In genomic region chr14:71720978-71721624, GRCh38 we compare ENCODE assay signal across 8 cellular contexts.
DNase-seq lines count a peak whose midpoint lies in the region; ATAC-seq, FAIRE-seq and TF ChIP-seq lines count a peak whose summit lies in the region.

No MANE protein-coding gene starts in this region.

- POLR2A ChIA-PET in A549 (lab: Yijun Ruan, JAX), result no interaction called here

- H3K4me3 ChIP-seq in A549 (no peak overlapping the region), right cardiac atrium (ENCODE audit: low read length) (no peak overlapping the region)

- peak; percentile 46 for TF ChIP-seq CTCF in A549 (IDR thresholded peaks at IDR 0.05)

- peak; percentile 61 to 78 for TF ChIP-seq RAD21 in A549 (conservative IDR thresholded peaks at IDR 0.05 in 1 of 2, IDR thresholded peaks at IDR 0.05 in 1 of 2)

- TF ChIP-seq EP300 in A549 (IDR thresholded peaks at IDR 0.05), result no peak

- no peak overlapping the region for H3K4me3 Mint-ChIP-seq in activated T-helper 17 cell treated with anti-CD3 and anti-CD28 coated beads, Interleukin-2, amount 50 U/mL, for 72 hours
- H3K4me3 Mint-ChIP-seq in stimulated activated naive B cell treated with anti-CD40 and anti-IgM and Interleukin-4, amounts not matched to agents 10 μg/mL and 1 μg/mL and 100 μg/mL, for 72 hours, result no peak overlapping the region

- no peaks in the 10 kb centered on the region for H3K27me3 ChIP-seq in right cardiac atrium (ENCODE audit: control insufficient read depth, insufficient read depth)

- TF ChIP-seq POLR2A in A549 (IDR thresholded peaks at IDR 0.05; ENCODE audit: low read length), result no peak

- peak overlapping the region; percentile 3 for H3K27ac Mint-ChIP-seq in activated T-helper 17 cell treated with anti-CD3 and anti-CD28 coated beads, Interleukin-2, amount 50 U/mL, for 72 hours
- H3K27ac Mint-ChIP-seq in stimulated activated naive B cell treated with anti-CD40 and anti-IgM and Interleukin-4, amounts not matched to agents 10 μg/mL and 1 μg/mL and 100 μg/mL, for 72 hours, result peak overlapping the region; percentile 4

- no peaks in the 10 kb centered on the region for H3K9me3 Mint-ChIP-seq in activated T-helper 17 cell treated with anti-CD3 and anti-CD28 coated beads, Interleukin-2, amount 50 U/mL, for 72 hours
- no peaks in the 10 kb centered on the region for H3K9me3 Mint-ChIP-seq in stimulated activated naive B cell treated with anti-CD40 and anti-IgM and Interleukin-4, amounts not matched to agents 10 μg/mL and 1 μg/mL and 100 μg/mL, for 72 hours

- ATAC-seq in A549, result peak; percentile 59 to 92; a peak in 5 of 6 replicates
- peak; percentile 64 for ATAC-seq in activated T-helper 17 cell treated with anti-CD3 and anti-CD28 coated beads, Interleukin-2, amount 50 U/mL, for 72 hours (replicated peaks)
- ATAC-seq in right cardiac atrium, result peak; percentile 69 to 73
- ATAC-seq in stimulated activated naive B cell treated with anti-CD40 and anti-IgM and Interleukin-4, amounts not matched to agents 10 μg/mL and 1 μg/mL and 100 μg/mL, for 72 hours (replicated peaks), result peak; percentile 53 to 63
- ATAC-seq in GM18858 (IDR thresholded peaks at IDR 0.05; ENCODE audit: unreplicated experiment), result no peak
- no peak for ATAC-seq in HG03095 (IDR thresholded peaks at IDR 0.05; ENCODE audit: unreplicated experiment)

- H3K4me1 ChIP-seq in A549 (no peaks in the 10 kb centered on the region), right cardiac atrium (ENCODE audit: control insufficient read depth, insufficient read depth, low read length) (no peaks in the 10 kb centered on the region)

- peaks cover 50% of the 10 kb centered on the region for H3K36me3 Mint-ChIP-seq in activated T-helper 17 cell treated with anti-CD3 and anti-CD28 coated beads, Interleukin-2, amount 50 U/mL, for 72 hours (ENCODE audit: low read depth)
- peaks cover 56 to 77% of the 10 kb centered on the region in 2 donors for H3K36me3 Mint-ChIP-seq in stimulated activated naive B cell treated with anti-CD40 and anti-IgM and Interleukin-4, amounts not matched to agents 10 μg/mL and 1 μg/mL and 100 μg/mL, for 72 hours

- intact Hi-C loops in right cardiac atrium (cut with DNase I), result no loop called here

- DNase-seq in A549 (ENCODE audit: low read depth in 1 of 2, low spot score in 1 of 2) (peak; percentile 43 to 71), ELR (ENCODE audit: low read depth) (peak; percentile 80), NCI-H146 treated with DMSO at 0.1 percent for 48 hours (lab: John Stamatoyannopoulos, UW; ENCODE audit: unreplicated experiment) (peak; percentile 43), right cardiac atrium (no peak)
- DNase-seq in stimulated activated naive B cell treated with anti-CD40 and anti-IgM and Interleukin-4, amounts not matched to agents 10 μg/mL and 1 μg/mL and 100 μg/mL, for 72 hours, result no peak

- WGBS in A549 (ENCODE audit: missing lambda C conversion rate), result 63% methylated on average over 9 of the region's 9 CpGs
- 87% methylated on average over 9 of the region's 9 CpGs for WGBS in right cardiac atrium

- H3K27me3 Mint-ChIP-seq in activated T-helper 17 cell treated with anti-CD3 and anti-CD28 coated beads, Interleukin-2, amount 50 U/mL, for 72 hours, result no peaks in the 10 kb centered on the region
- H3K27me3 Mint-ChIP-seq in stimulated activated naive B cell treated with anti-CD40 and anti-IgM and Interleukin-4, amounts not matched to agents 10 μg/mL and 1 μg/mL and 100 μg/mL, for 72 hours, result no peaks in the 10 kb centered on the region

- H3K4me1 Mint-ChIP-seq in activated T-helper 17 cell treated with anti-CD3 and anti-CD28 coated beads, Interleukin-2, amount 50 U/mL, for 72 hours, result peaks cover 9% of the 10 kb centered on the region
- H3K4me1 Mint-ChIP-seq in stimulated activated naive B cell treated with anti-CD40 and anti-IgM and Interleukin-4, amounts not matched to agents 10 μg/mL and 1 μg/mL and 100 μg/mL, for 72 hours, result peaks cover 0 to 3% of the 10 kb centered on the region in 2 donors

- CTCF ChIA-PET in A549 (lab: Yijun Ruan, JAX), result interaction anchor here (0.7 to 2.5 kb wide), 5 partner anchors 12 to 700 kb away, joined by 3 to 11 read pairs (median 6); no protein-coding TSS in a partner anchor

- H3K9me3 ChIP-seq in A549, result no peaks in the 10 kb centered on the region
- H3K9me3 ChIP-seq in right cardiac atrium (ENCODE audit: control insufficient read depth, low read length), result no peaks in the 10 kb centered on the region

- H3K4me2 ChIP-seq in A549, result no peak overlapping the region

- H3K27ac ChIP-seq in A549 (no peak overlapping the region), right cardiac atrium (ENCODE audit: low read length) (no peak overlapping the region)

- FAIRE-seq in A549 (lab: Jason Lieb, UNC), result peak; percentile 46

TF ChIP-seq in A549, 52 proteins besides CTCF, POLR2A, EP300 and RAD21:
- TF ChIP-seq REST (IDR thresholded peaks at IDR 0.05) (no peak), EHMT2 (IDR thresholded peaks at IDR 0.05; ENCODE audit: low read depth) (no peak), SMC3 (IDR thresholded peaks at IDR 0.05) (peak; percentile 44; the same call in 2 of the 3 replicates), BHLHE40 (IDR thresholded peaks at IDR 0.05; ENCODE audit: low read depth, low read length) (no peak), CBX2 (IDR thresholded peaks at IDR 0.05; ENCODE audit: borderline replicate concordance, low read depth) (no peak)
TF ChIP-seq in A549: peak in this region for 1.

Comparison
In these comparisons a context has a peak if more than half of its experiments do, and no peak if none do; other contexts are left out.
1. ATAC-seq: peak in A549 (2 of 2), activated T-helper 17 cell treated with anti-CD3 and anti-CD28 coated beads, Interleukin-2, amount 50 U/mL, for 72 hours (single experiment), right cardiac atrium (2 of 2) and stimulated activated naive B cell treated with anti-CD40 and anti-IgM and Interleukin-4, amounts not matched to agents 10 μg/mL and 1 μg/mL and 100 μg/mL, for 72 hours (2 of 2); none in GM18858 (single experiment) and HG03095 (single experiment).
2. DNase-seq: peak in A549 (2 of 2), ELR (single experiment) and NCI-H146 treated with DMSO at 0.1 percent for 48 hours (single experiment); none in right cardiac atrium (0 of 3) and stimulated activated naive B cell treated with anti-CD40 and anti-IgM and Interleukin-4, amounts not matched to agents 10 μg/mL and 1 μg/mL and 100 μg/mL, for 72 hours (single experiment).